1 cellular context compared by ENCODE assay signal in the genomic region with DNA sequence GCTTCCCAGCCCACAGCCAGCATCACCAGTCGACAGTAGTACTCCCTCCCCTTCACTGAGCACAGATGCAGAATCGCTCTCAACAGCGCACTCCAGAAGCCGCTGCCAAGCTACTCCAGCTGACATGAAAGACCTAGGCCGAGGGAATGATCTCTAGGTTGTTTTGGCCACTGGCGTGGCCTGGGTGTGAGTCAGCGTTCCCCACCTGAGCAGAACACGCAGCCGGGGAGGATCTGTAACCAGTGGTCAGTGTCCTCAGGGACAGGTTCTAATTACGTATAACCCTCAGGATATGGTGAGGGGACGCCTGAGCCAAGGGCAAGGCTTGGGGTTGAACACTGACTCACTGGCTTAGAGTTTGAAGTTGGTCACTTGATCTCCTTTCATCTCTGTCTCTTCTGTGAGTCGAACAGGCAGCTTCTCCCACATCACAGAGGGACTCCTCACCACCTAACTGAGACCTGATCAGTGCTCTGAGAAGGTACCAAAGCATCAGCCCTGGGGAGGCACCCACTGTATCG.
TF ChIP-seq lines count a peak whose summit lies in the region.

No MANE protein-coding gene starts in this region.

TF ChIP-seq in K562, 482 proteins besides CTCF, POLR2A, EP300 and RAD21 (continued from another document and continues in another):
- TF ChIP-seq, protein P1, sequence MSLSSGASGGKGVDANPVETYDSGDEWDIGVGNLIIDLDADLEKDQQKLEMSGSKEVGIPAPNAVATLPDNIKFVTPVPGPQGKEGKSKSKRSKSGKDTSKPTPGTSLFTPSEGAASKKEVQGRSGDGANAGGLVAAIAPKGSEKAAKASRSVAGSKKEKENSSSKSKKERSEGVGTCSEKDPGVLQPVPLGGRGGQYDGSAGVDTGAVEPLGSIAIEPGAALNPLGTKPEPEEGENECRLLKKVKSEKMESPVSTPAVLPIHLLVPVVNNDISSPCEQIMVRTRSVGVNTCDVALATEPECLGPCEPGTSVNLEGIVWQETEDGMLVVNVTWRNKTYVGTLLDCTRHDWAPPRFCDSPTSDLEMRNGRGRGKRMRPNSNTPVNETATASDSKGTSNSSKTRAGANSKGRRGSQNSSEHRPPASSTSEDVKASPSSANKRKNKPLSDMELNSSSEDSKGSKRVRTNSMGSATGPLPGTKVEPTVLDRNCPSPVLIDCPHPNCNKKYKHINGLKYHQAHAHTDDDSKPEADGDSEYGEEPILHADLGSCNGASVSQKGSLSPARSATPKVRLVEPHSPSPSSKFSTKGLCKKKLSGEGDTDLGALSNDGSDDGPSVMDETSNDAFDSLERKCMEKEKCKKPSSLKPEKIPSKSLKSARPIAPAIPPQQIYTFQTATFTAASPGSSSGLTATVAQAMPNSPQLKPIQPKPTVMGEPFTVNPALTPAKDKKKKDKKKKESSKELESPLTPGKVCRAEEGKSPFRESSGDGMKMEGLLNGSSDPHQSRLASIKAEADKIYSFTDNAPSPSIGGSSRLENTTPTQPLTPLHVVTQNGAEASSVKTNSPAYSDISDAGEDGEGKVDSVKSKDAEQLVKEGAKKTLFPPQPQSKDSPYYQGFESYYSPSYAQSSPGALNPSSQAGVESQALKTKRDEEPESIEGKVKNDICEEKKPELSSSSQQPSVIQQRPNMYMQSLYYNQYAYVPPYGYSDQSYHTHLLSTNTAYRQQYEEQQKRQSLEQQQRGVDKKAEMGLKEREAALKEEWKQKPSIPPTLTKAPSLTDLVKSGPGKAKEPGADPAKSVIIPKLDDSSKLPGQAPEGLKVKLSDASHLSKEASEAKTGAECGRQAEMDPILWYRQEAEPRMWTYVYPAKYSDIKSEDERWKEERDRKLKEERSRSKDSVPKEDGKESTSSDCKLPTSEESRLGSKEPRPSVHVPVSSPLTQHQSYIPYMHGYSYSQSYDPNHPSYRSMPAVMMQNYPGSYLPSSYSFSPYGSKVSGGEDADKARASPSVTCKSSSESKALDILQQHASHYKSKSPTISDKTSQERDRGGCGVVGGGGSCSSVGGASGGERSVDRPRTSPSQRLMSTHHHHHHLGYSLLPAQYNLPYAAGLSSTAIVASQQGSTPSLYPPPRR (CRISPR knock-in tag; IDR thresholded peaks at IDR 0.05; ENCODE audit: borderline replicate concordance): no peak
- TF ChIP-seq, protein P2, sequence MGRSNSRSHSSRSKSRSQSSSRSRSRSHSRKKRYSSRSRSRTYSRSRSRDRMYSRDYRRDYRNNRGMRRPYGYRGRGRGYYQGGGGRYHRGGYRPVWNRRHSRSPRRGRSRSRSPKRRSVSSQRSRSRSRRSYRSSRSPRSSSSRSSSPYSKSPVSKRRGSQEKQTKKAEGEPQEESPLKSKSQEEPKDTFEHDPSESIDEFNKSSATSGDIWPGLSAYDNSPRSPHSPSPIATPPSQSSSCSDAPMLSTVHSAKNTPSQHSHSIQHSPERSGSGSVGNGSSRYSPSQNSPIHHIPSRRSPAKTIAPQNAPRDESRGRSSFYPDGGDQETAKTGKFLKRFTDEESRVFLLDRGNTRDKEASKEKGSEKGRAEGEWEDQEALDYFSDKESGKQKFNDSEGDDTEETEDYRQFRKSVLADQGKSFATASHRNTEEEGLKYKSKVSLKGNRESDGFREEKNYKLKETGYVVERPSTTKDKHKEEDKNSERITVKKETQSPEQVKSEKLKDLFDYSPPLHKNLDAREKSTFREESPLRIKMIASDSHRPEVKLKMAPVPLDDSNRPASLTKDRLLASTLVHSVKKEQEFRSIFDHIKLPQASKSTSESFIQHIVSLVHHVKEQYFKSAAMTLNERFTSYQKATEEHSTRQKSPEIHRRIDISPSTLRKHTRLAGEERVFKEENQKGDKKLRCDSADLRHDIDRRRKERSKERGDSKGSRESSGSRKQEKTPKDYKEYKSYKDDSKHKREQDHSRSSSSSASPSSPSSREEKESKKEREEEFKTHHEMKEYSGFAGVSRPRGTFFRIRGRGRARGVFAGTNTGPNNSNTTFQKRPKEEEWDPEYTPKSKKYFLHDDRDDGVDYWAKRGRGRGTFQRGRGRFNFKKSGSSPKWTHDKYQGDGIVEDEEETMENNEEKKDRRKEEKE (IDR thresholded peaks at IDR 0.05; ENCODE audit: borderline replicate concordance in 1 of 2, control insufficient read depth in 1 of 2, low read depth in 2 of 2, low read length in 1 of 2): no peak
- TF ChIP-seq SMAD1 (IDR thresholded peaks at IDR 0.05; ENCODE audit: low read depth, low read length, partially characterized antibody): no peak
- no peak for TF ChIP-seq ZNF239 (CRISPR knock-in tag; IDR thresholded peaks at IDR 0.05)
- no peak for TF ChIP-seq GTF2F1 (IDR thresholded peaks at IDR 0.05; ENCODE audit: low read depth, low read length)
- TF ChIP-seq KAT2B (IDR thresholded peaks at IDR 0.05; ENCODE audit: low read depth, low read length): no peak
- TF ChIP-seq, protein P3, sequence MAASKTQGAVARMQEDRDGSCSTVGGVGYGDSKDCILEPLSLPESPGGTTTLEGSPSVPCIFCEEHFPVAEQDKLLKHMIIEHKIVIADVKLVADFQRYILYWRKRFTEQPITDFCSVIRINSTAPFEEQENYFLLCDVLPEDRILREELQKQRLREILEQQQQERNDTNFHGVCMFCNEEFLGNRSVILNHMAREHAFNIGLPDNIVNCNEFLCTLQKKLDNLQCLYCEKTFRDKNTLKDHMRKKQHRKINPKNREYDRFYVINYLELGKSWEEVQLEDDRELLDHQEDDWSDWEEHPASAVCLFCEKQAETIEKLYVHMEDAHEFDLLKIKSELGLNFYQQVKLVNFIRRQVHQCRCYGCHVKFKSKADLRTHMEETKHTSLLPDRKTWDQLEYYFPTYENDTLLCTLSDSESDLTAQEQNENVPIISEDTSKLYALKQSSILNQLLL (CRISPR knock-in tag; IDR thresholded peaks at IDR 0.05; ENCODE audit: borderline replicate concordance): no peak
- TF ChIP-seq BRD9 (IDR thresholded peaks at IDR 0.05; ENCODE audit: low read depth, partially characterized antibody): no peak
- TF ChIP-seq NR2C2 (CRISPR knock-in tag; IDR thresholded peaks at IDR 0.05): no peak
- TF ChIP-seq NR2C2 (tag; IDR thresholded peaks at IDR 0.05): peak; percentile 47
- 0 out of 2 replicates have a peak, but pooled peaks have one; percentile 65 for TF ChIP-seq FOXJ2 (tag; IDR thresholded peaks at IDR 0.05)
- no peak for TF ChIP-seq MTA2 (IDR thresholded peaks at IDR 0.05; ENCODE audit: low read depth)
- no peak for TF ChIP-seq ZKSCAN3 (CRISPR knock-in tag; IDR thresholded peaks at IDR 0.05)
- TF ChIP-seq ZBTB17 (CRISPR knock-in tag; IDR thresholded peaks at IDR 0.05): 0 out of 2 replicates have a peak, but pooled peaks have one; percentile 18
- TF ChIP-seq, protein P4, sequence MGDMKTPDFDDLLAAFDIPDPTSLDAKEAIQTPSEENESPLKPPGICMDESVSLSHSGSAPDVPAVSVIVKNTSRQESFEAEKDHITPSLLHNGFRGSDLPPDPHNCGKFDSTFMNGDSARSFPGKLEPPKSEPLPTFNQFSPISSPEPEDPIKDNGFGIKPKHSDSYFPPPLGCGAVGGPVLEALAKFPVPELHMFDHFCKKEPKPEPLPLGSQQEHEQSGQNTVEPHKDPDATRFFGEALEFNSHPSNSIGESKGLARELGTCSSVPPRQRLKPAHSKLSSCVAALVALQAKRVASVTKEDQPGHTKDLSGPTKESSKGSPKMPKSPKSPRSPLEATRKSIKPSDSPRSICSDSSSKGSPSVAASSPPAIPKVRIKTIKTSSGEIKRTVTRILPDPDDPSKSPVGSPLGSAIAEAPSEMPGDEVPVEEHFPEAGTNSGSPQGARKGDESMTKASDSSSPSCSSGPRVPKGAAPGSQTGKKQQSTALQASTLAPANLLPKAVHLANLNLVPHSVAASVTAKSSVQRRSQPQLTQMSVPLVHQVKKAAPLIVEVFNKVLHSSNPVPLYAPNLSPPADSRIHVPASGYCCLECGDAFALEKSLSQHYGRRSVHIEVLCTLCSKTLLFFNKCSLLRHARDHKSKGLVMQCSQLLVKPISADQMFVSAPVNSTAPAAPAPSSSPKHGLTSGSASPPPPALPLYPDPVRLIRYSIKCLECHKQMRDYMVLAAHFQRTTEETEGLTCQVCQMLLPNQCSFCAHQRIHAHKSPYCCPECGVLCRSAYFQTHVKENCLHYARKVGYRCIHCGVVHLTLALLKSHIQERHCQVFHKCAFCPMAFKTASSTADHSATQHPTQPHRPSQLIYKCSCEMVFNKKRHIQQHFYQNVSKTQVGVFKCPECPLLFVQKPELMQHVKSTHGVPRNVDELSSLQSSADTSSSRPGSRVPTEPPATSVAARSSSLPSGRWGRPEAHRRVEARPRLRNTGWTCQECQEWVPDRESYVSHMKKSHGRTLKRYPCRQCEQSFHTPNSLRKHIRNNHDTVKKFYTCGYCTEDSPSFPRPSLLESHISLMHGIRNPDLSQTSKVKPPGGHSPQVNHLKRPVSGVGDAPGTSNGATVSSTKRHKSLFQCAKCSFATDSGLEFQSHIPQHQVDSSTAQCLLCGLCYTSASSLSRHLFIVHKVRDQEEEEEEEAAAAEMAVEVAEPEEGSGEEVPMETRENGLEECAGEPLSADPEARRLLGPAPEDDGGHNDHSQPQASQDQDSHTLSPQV (IDR thresholded peaks at IDR 0.05): peak; percentile 95
- peak; percentile 36; the same call in 1 of the 2 replicates for TF ChIP-seq POLR2G (IDR thresholded peaks at IDR 0.05; ENCODE audit: low read depth, low read length)
- TF ChIP-seq, protein P5, sequence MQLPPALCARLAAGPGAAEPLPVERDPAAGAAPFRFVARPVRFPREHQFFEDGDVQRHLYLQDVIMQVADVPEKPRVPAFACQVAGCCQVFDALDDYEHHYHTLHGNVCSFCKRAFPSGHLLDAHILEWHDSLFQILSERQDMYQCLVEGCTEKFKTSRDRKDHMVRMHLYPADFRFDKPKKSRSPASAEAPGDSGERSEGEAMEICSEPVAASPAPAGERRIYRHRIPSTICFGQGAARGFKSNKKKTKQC (CRISPR knock-in tag; IDR thresholded peaks at IDR 0.05): no peak
- TF ChIP-seq ZNF324 (CRISPR knock-in tag; IDR thresholded peaks at IDR 0.05): peak; percentile 58; the same call in 1 of the 2 replicates
- no peak; a peak in 1 of 4 replicates for TF ChIP-seq NONO (IDR thresholded peaks at IDR 0.05; ENCODE audit: low read depth in 2 of 2, low read length in 1 of 2)
- TF ChIP-seq ZNF551 (CRISPR knock-in tag; IDR thresholded peaks at IDR 0.05): no peak
- TF ChIP-seq, protein P6, sequence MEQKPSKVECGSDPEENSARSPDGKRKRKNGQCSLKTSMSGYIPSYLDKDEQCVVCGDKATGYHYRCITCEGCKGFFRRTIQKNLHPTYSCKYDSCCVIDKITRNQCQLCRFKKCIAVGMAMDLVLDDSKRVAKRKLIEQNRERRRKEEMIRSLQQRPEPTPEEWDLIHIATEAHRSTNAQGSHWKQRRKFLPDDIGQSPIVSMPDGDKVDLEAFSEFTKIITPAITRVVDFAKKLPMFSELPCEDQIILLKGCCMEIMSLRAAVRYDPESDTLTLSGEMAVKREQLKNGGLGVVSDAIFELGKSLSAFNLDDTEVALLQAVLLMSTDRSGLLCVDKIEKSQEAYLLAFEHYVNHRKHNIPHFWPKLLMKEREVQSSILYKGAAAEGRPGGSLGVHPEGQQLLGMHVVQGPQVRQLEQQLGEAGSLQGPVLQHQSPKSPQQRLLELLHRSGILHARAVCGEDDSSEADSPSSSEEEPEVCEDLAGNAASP (IDR thresholded peaks at IDR 0.05): no peak
- TF ChIP-seq ZNF707 (CRISPR knock-in tag; conservative IDR thresholded peaks at IDR 0.05): no peak
- TF ChIP-seq, protein P7, sequence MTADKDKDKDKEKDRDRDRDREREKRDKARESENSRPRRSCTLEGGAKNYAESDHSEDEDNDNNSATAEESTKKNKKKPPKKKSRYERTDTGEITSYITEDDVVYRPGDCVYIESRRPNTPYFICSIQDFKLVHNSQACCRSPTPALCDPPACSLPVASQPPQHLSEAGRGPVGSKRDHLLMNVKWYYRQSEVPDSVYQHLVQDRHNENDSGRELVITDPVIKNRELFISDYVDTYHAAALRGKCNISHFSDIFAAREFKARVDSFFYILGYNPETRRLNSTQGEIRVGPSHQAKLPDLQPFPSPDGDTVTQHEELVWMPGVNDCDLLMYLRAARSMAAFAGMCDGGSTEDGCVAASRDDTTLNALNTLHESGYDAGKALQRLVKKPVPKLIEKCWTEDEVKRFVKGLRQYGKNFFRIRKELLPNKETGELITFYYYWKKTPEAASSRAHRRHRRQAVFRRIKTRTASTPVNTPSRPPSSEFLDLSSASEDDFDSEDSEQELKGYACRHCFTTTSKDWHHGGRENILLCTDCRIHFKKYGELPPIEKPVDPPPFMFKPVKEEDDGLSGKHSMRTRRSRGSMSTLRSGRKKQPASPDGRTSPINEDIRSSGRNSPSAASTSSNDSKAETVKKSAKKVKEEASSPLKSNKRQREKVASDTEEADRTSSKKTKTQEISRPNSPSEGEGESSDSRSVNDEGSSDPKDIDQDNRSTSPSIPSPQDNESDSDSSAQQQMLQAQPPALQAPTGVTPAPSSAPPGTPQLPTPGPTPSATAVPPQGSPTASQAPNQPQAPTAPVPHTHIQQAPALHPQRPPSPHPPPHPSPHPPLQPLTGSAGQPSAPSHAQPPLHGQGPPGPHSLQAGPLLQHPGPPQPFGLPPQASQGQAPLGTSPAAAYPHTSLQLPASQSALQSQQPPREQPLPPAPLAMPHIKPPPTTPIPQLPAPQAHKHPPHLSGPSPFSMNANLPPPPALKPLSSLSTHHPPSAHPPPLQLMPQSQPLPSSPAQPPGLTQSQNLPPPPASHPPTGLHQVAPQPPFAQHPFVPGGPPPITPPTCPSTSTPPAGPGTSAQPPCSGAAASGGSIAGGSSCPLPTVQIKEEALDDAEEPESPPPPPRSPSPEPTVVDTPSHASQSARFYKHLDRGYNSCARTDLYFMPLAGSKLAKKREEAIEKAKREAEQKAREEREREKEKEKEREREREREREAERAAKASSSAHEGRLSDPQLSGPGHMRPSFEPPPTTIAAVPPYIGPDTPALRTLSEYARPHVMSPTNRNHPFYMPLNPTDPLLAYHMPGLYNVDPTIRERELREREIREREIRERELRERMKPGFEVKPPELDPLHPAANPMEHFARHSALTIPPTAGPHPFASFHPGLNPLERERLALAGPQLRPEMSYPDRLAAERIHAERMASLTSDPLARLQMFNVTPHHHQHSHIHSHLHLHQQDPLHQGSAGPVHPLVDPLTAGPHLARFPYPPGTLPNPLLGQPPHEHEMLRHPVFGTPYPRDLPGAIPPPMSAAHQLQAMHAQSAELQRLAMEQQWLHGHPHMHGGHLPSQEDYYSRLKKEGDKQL (CRISPR knock-in tag; IDR thresholded peaks at IDR 0.05; ENCODE audit: borderline replicate concordance): no peak
- TF ChIP-seq GATAD2B (IDR thresholded peaks at IDR 0.05; ENCODE audit: borderline replicate concordance): no peak
- TF ChIP-seq POLR3A (IDR thresholded peaks at IDR 0.05; ENCODE audit: borderline replicate concordance, extremely low read depth, insufficient read depth, insufficient read length): no peak
- TF ChIP-seq, protein P8, sequence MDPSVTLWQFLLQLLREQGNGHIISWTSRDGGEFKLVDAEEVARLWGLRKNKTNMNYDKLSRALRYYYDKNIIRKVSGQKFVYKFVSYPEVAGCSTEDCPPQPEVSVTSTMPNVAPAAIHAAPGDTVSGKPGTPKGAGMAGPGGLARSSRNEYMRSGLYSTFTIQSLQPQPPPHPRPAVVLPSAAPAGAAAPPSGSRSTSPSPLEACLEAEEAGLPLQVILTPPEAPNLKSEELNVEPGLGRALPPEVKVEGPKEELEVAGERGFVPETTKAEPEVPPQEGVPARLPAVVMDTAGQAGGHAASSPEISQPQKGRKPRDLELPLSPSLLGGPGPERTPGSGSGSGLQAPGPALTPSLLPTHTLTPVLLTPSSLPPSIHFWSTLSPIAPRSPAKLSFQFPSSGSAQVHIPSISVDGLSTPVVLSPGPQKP (CRISPR knock-in tag; IDR thresholded peaks at IDR 0.05): no peak
- TF ChIP-seq SMARCE1 (IDR thresholded peaks at IDR 0.05): peak; percentile 9; the same call in 1 of the 2 replicates
- no peak for TF ChIP-seq RBBP5 (IDR thresholded peaks at IDR 0.05; ENCODE audit: borderline replicate concordance, insufficient read depth, low read length, poor library complexity, severe bottlenecking)
- TF ChIP-seq DMBX1 (CRISPR knock-in tag; IDR thresholded peaks at IDR 0.05; ENCODE audit: borderline replicate concordance): peak; percentile 73; the same call in 1 of the 2 replicates
- no peak for TF ChIP-seq GABPB2 (CRISPR knock-in tag; conservative IDR thresholded peaks at IDR 0.05)
- peak; percentile 42 for TF ChIP-seq ARID1B (IDR thresholded peaks at IDR 0.05)
